Comparison of ENCODE assay signal across 26 cellular contexts in the genomic region with DNA sequence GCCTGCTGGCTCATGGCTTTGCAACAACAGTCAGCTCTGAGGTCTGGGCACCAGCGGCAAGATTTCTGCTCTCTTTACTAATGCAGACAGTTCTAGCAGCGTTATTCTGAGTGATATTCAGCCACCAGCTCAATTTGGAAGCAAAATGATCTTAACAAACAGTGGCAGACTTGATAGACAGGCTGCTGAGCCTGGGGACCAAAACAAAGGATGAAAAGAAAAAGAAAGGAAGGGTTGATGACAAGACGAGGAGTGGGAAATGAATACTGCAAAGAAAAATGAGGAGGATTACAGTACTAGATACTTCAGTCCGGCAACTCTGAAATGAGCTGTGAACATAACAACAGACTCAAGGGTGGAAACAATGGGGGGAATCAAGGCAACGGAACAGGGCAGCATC.
"Had no signal": no experiment of that assay in that cellular context is flagged by ENCODE, and none has a peak within 500 bp of the region (broad histone marks: within the 10 kb centered on the region; RNA-seq: fewer than 3 reads in every experiment).

No MANE protein-coding gene starts in this region.

- ATAC-seq: activated CD4-positive, alpha-beta T cell treated with anti-CD3 and anti-CD28 coated beads for 36 hours; activated naive CD4-positive, alpha-beta T cell treated with anti-CD3 and anti-CD28 coated beads, Interleukin-2, amount 50 U/mL, for 72 hours; activated T-cell treated with anti-CD3 and anti-CD28 coated beads, Interleukin-2, amount 50 U/mL, for 72 hours; effector memory CD8-positive, alpha-beta T cell; gastroesophageal sphincter had no signal

- H3K27ac Mint-ChIP-seq: activated CD4-positive, alpha-beta memory T cell treated with anti-CD3 and anti-CD28 coated beads, Interleukin-2, amount 10 ng/mL, durations not matched to agents 7 days and 5 days; activated CD4-positive, alpha-beta T cell treated with anti-CD3 and anti-CD28 coated beads for 36 hours; activated CD4-positive, alpha-beta T cell treated with anti-CD3 and anti-CD28 coated beads, Interleukin-2, amount 10 ng/mL, durations not matched to agents 7 days and 5 days; activated naive CD4-positive, alpha-beta T cell treated with anti-CD3 and anti-CD28 coated beads, Interleukin-2, amount 10 ng/mL, durations not matched to agents 7 days and 5 days; activated naive CD4-positive, alpha-beta T cell treated with anti-CD3 and anti-CD28 coated beads, Interleukin-2, amount 50 U/mL, for 72 hours; activated naive CD8-positive, alpha-beta T cell treated with anti-CD3 and anti-CD28 coated beads, Interleukin-2, amount 10 ng/mL, durations not matched to agents 7 days and 5 days; activated T-cell treated with anti-CD3 and anti-CD28 coated beads, Interleukin-2, amount 50 U/mL, for 24 hours; activated T-cell treated with anti-CD3 and anti-CD28 coated beads, Interleukin-2, amount 50 U/mL, for 72 hours; effector memory CD8-positive, alpha-beta T cell had no signal

- H3K27ac ChIP-seq: ascending aorta, brain microvascular endothelial cell, epithelial cell of prostate, esophagus squamous epithelium, gastroesophageal sphincter had no signal

- DNase-seq: activated CD4-positive, alpha-beta memory T cell treated with anti-CD3 and anti-CD28 coated beads, Interleukin-2, amount 10 ng/mL, durations not matched to agents 7 days and 5 days; activated CD4-positive, alpha-beta T cell treated with anti-CD3 and anti-CD28 coated beads for 36 hours; activated CD4-positive, alpha-beta T cell treated with anti-CD3 and anti-CD28 coated beads, Interleukin-2, amount 10 ng/mL, durations not matched to agents 7 days and 5 days; activated CD4-positive, alpha-beta T cell treated with anti-CD3 and anti-CD28 coated beads, Interleukin-2, amount 50 U/mL, for 4 hours; activated CD4-positive, CD25-positive, alpha-beta regulatory T cell; activated CD4-positive, CD25-positive, alpha-beta regulatory T cell treated with anti-CD3 and anti-CD28 coated beads, Interleukin-2, amount 50 U/mL, for 72 hours; activated CD8-positive, alpha-beta memory T cell treated with anti-CD3 and anti-CD28 coated beads, Interleukin-2, amount 50 U/mL, for 48 hours; activated gamma-delta T cell; activated naive CD4-positive, alpha-beta T cell; activated naive CD4-positive, alpha-beta T cell treated with anti-CD3 and anti-CD28 coated beads, Interleukin-2, amount 10 ng/mL, durations not matched to agents 7 days and 5 days; activated naive CD8-positive, alpha-beta T cell treated with anti-CD3 and anti-CD28 coated beads, Interleukin-2, amount 10 ng/mL, durations not matched to agents 7 days and 5 days; activated T-cell treated with anti-CD3 and anti-CD28 coated beads for 4 hours; activated T-cell treated with anti-CD3 and anti-CD28 coated beads, Interleukin-2, amount 50 U/mL, for 24 hours; activated T-cell treated with anti-CD3 and anti-CD28 coated beads, Interleukin-2, amount 50 U/mL, for 72 hours; brain microvascular endothelial cell; dermis blood vessel endothelial cell; effector CD4-positive, alpha-beta T cell; effector memory CD8-positive, alpha-beta T cell; esophagus squamous epithelium; foreskin melanocyte; T-helper 2 cell had no signal

- H3K4me3 ChIP-seq: ascending aorta, esophagus squamous epithelium, gastroesophageal sphincter had no signal

- H3K9me3 ChIP-seq: ascending aorta, esophagus squamous epithelium had no signal

- H3K9me3 Mint-ChIP-seq: activated CD4-positive, alpha-beta memory T cell treated with anti-CD3 and anti-CD28 coated beads, Interleukin-2, amount 10 ng/mL, durations not matched to agents 7 days and 5 days; activated naive CD4-positive, alpha-beta T cell treated with anti-CD3 and anti-CD28 coated beads, Interleukin-2, amount 10 ng/mL, durations not matched to agents 7 days and 5 days; activated T-cell treated with anti-CD3 and anti-CD28 coated beads, Interleukin-2, amount 50 U/mL, for 72 hours; central memory CD8-positive, alpha-beta T cell had no signal

- H3K36me3 ChIP-seq: ascending aorta, brain microvascular endothelial cell, esophagus squamous epithelium, gastroesophageal sphincter had no signal

- H3K4me1 Mint-ChIP-seq: activated CD4-positive, alpha-beta memory T cell treated with anti-CD3 and anti-CD28 coated beads, Interleukin-2, amount 10 ng/mL, durations not matched to agents 7 days and 5 days; activated CD4-positive, alpha-beta T cell treated with anti-CD3 and anti-CD28 coated beads for 36 hours; activated CD4-positive, alpha-beta T cell treated with anti-CD3 and anti-CD28 coated beads, Interleukin-2, amount 10 ng/mL, durations not matched to agents 7 days and 5 days; activated naive CD4-positive, alpha-beta T cell treated with anti-CD3 and anti-CD28 coated beads, Interleukin-2, amount 10 ng/mL, durations not matched to agents 7 days and 5 days; activated naive CD8-positive, alpha-beta T cell treated with anti-CD3 and anti-CD28 coated beads, Interleukin-2, amount 10 ng/mL, durations not matched to agents 7 days and 5 days; central memory CD8-positive, alpha-beta T cell had no signal

- H3K4me3 Mint-ChIP-seq: activated CD4-positive, alpha-beta memory T cell treated with anti-CD3 and anti-CD28 coated beads, Interleukin-2, amount 10 ng/mL, durations not matched to agents 7 days and 5 days; activated CD4-positive, alpha-beta T cell treated with anti-CD3 and anti-CD28 coated beads for 36 hours; activated CD4-positive, alpha-beta T cell treated with anti-CD3 and anti-CD28 coated beads, Interleukin-2, amount 10 ng/mL, durations not matched to agents 7 days and 5 days; activated naive CD4-positive, alpha-beta T cell treated with anti-CD3 and anti-CD28 coated beads, Interleukin-2, amount 10 ng/mL, durations not matched to agents 7 days and 5 days; activated naive CD8-positive, alpha-beta T cell treated with anti-CD3 and anti-CD28 coated beads, Interleukin-2, amount 10 ng/mL, durations not matched to agents 7 days and 5 days; activated T-cell treated with anti-CD3 and anti-CD28 coated beads, Interleukin-2, amount 50 U/mL, for 24 hours; activated T-cell treated with anti-CD3 and anti-CD28 coated beads, Interleukin-2, amount 50 U/mL, for 72 hours; central memory CD8-positive, alpha-beta T cell; effector memory CD8-positive, alpha-beta T cell had no signal

- H3K36me3 Mint-ChIP-seq: activated naive CD4-positive, alpha-beta T cell treated with anti-CD3 and anti-CD28 coated beads, Interleukin-2, amount 10 ng/mL, durations not matched to agents 7 days and 5 days had no signal

- H3K27me3 Mint-ChIP-seq: activated CD4-positive, alpha-beta memory T cell treated with anti-CD3 and anti-CD28 coated beads, Interleukin-2, amount 10 ng/mL, durations not matched to agents 7 days and 5 days; activated CD4-positive, alpha-beta T cell treated with anti-CD3 and anti-CD28 coated beads for 36 hours; activated CD4-positive, alpha-beta T cell treated with anti-CD3 and anti-CD28 coated beads, Interleukin-2, amount 10 ng/mL, durations not matched to agents 7 days and 5 days; activated naive CD4-positive, alpha-beta T cell treated with anti-CD3 and anti-CD28 coated beads, Interleukin-2, amount 10 ng/mL, durations not matched to agents 7 days and 5 days; activated naive CD8-positive, alpha-beta T cell treated with anti-CD3 and anti-CD28 coated beads, Interleukin-2, amount 10 ng/mL, durations not matched to agents 7 days and 5 days; activated T-cell treated with anti-CD3 and anti-CD28 coated beads, Interleukin-2, amount 50 U/mL, for 24 hours; central memory CD8-positive, alpha-beta T cell; effector memory CD8-positive, alpha-beta T cell had no signal

- H3K27me3 ChIP-seq: ascending aorta, brain microvascular endothelial cell, esophagus squamous epithelium, gastroesophageal sphincter had no signal
